1 cellular context compared by ENCODE assay signal in genomic region chr18:77088977-77089795, GRCh38.
TF ChIP-seq lines count a peak whose summit lies in the region.

No MANE protein-coding gene starts in this region.

TF ChIP-seq in HCT116, 20 proteins besides CTCF, POLR2A, EP300 and RAD21 (continued from another document):
- TF ChIP-seq REST (IDR thresholded peaks at IDR 0.05; ENCODE audit: low read depth) (no peak), TCF7L2 (IDR thresholded peaks at IDR 0.05; ENCODE audit: borderline replicate concordance, extremely low read depth, insufficient read depth, insufficient read length) (peak; percentile 18), EZH2 (IDR thresholded peaks at IDR 0.05) (no peak), POLR2AphosphoS5 (IDR thresholded peaks at IDR 0.05; ENCODE audit: low read depth, low read length) (peak; percentile 55; the same call in 1 of the 2 replicates), SP1 (IDR thresholded peaks at IDR 0.05; ENCODE audit: low read depth) (peak; percentile 94), EZH2phosphoT487 (IDR thresholded peaks at IDR 0.05; ENCODE audit: borderline replicate concordance) (no peak), CEBPB (IDR thresholded peaks at IDR 0.05; ENCODE audit: low read depth) (peak; percentile 62; the same call in 1 of the 2 replicates), EGR1 (IDR thresholded peaks at IDR 0.05; ENCODE audit: low read depth) (no peak), ZFX (IDR thresholded peaks at IDR 0.05) (0 out of 2 replicates have a peak, but pooled peaks have one; percentile 15), JUND (IDR thresholded peaks at IDR 0.05) (peak; percentile 97), ZNF274 (IDR thresholded peaks at IDR 0.05; ENCODE audit: low read depth, low read length) (no peak), FOSL1 (IDR thresholded peaks at IDR 0.05; ENCODE audit: low read depth) (peak; percentile 91), CBX3 (IDR thresholded peaks at IDR 0.05; ENCODE audit: low read depth) (peak; percentile 60; the same call in 1 of the 2 replicates)
